ENCODE assay signal across 22 cellular contexts in the genomic region with DNA sequence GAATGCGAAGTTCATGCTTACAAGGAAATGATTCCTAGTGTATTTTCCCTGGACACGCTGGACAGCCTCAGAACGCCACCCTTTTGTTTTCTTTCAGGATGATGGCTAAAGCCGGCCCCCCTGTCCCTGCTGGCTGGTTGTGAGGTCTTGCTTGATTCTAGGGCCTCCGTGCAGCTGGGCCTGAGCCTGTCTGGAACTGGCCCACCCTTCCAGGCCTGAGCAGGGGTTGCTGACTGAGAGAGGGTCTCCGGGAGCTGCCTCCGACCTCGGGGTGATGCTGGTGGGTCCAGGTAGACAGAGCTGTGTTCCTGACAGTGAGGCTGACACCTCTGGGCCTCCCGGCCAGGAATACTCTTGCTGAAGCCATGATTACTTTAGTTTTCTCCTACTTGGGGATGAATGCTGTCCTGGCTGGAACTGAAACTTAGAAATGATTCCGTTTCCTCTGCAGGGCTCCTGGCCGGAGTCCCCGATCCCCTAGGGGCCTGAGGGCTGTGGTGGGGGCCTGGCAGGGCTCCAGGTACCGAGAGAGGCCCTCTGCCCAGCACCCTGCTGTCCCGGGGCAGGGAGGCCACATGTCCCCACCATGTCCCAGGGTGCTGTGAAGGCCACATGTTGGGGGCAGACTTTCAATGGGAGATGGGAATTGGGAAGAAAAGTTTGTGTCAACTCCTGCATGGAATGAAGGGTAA. TPM values are rescaled to one million over a fixed set of nuclear protein-coding genes. Genes with fewer than 3 reads are reported as not detected.
A peak's percentile ranks its signal among the peaks of the same experiment; 100 is the strongest.
DNase-seq lines count a peak whose midpoint lies in the region; ATAC-seq and TF ChIP-seq lines count a peak whose summit lies in the region.
"Had no signal": no experiment of that assay in that cellular context is flagged by ENCODE, and none has a peak within 500 bp of the region (broad histone marks: within the 10 kb centered on the region; RNA-seq: fewer than 3 reads in every experiment).

No MANE protein-coding gene starts in this region.

- no peaks in the 10 kb centered on the region for H3K9me3 ChIP-seq in osteoblast (ENCODE audit: low read depth, low read length)
- H3K9me3 ChIP-seq: colonic mucosa, uterus had no signal

- TF ChIP-seq CTCF in natural killer cell (IDR thresholded peaks at IDR 0.05) = no peak
- TF ChIP-seq CTCF in osteoblast (IDR thresholded peaks at IDR 0.05; ENCODE audit: extremely low read depth, low read depth, low read length) = no peak

- no peaks in the 10 kb centered on the region for H3K27me3 Mint-ChIP-seq in natural killer cell treated with Interleukin-12 subunit alpha and Interleukin-12 subunit beta and Interleukin-15 and Interleukin-18, amount 100 ng/mL, for 72 hours
- H3K27me3 Mint-ChIP-seq in natural killer cell (ENCODE audit: low read depth in 2 of 2) = no peaks in the 10 kb centered on the region
- H3K27me3 Mint-ChIP-seq: activated CD4-positive, alpha-beta T cell treated with anti-CD3 and anti-CD28 coated beads, Interleukin-2, amount 10 ng/mL, durations not matched to agents 7 days and 5 days; activated naive CD8-positive, alpha-beta T cell treated with anti-CD3 and anti-CD28 coated beads, Interleukin-2, amount 50 U/mL, for 24 hours; B cell had no signal

- H3K27me3 ChIP-seq in osteoblast (ENCODE audit: insufficient read depth, low read length) = no peaks in the 10 kb centered on the region
- H3K27me3 ChIP-seq: brain microvascular endothelial cell, colonic mucosa, uterus had no signal

- H3K9me3 Mint-ChIP-seq in natural killer cell treated with Interleukin-12 subunit alpha and Interleukin-12 subunit beta and Interleukin-15 and Interleukin-18, amount 100 ng/mL, for 72 hours = no peaks in the 10 kb centered on the region
- H3K9me3 Mint-ChIP-seq in natural killer cell = no peaks in the 10 kb centered on the region
- H3K9me3 Mint-ChIP-seq: activated CD4-positive, alpha-beta T cell treated with anti-CD3 and anti-CD28 coated beads, Interleukin-2, amount 10 ng/mL, durations not matched to agents 7 days and 5 days; activated naive CD8-positive, alpha-beta T cell treated with anti-CD3 and anti-CD28 coated beads, Interleukin-2, amount 50 U/mL, for 24 hours had no signal

- H4K20me1 ChIP-seq in osteoblast (ENCODE audit: insufficient read depth, low read length) = no peaks in the 10 kb centered on the region

- no peak overlapping the region for H3K4me2 ChIP-seq in osteoblast (ENCODE audit: insufficient read depth, low read length)

- intact Hi-C loops in natural killer cell (cut with micrococcal nuclease) = no loop called here
- intact Hi-C loops in left ventricle myocardium superior (cut with micrococcal nuclease) = no loop called here

- peak; percentile 32 for DNase-seq in natural killer cell treated with Interleukin-12 subunit alpha and Interleukin-12 subunit beta and Interleukin-15 and Interleukin-18, amount 100 ng/mL, for 72 hours (ENCODE audit: low spot score)
- DNase-seq in natural killer cell = no peak
- DNase-seq in left ventricle myocardium superior = peak; percentile 29
- peak; percentile 91 for DNase-seq in osteoblast (ENCODE audit: insufficient read length, low spot score, missing footprints)
- no peak for DNase-seq in T-helper 9 cell
- no peak for DNase-seq in NCI-H2107 treated with DMSO at 0.1 percent for 48 hours (lab: John Stamatoyannopoulos, UW; ENCODE audit: unreplicated experiment)
- DNase-seq in NCI-H2107 (lab: John Stamatoyannopoulos, UW) = no peak
- DNase-seq: activated CD4-positive, alpha-beta T cell treated with anti-CD3 and anti-CD28 coated beads, Interleukin-2, amount 10 ng/mL, durations not matched to agents 7 days and 5 days; activated effector memory CD4-positive, alpha-beta T cell treated with Interleukin-2 at 50 U/mL for 16 hours; activated naive CD8-positive, alpha-beta T cell treated with anti-CD3 and anti-CD28 coated beads, Interleukin-2, amount 50 U/mL, for 24 hours; brain microvascular endothelial cell; colonic mucosa; hippocampal formation; IMR-90; NCI-H1417 treated with DMSO at 0.1 percent for 48 hours; SHP77; stimulated activated CD8-positive, alpha-beta memory T cell treated with anti-CD3 and anti-CD28 coated beads, Interleukin-4, amount 100 ng/mL, for 48 hours; substantia nigra; uterus had no signal

- no peaks in the 10 kb centered on the region for H3K4me1 ChIP-seq in osteoblast (ENCODE audit: insufficient read depth, low read length)
- H3K4me1 ChIP-seq: colonic mucosa, uterus had no signal

- H3K4me1 Mint-ChIP-seq in natural killer cell treated with Interleukin-12 subunit alpha and Interleukin-12 subunit beta and Interleukin-15 and Interleukin-18, amount 100 ng/mL, for 72 hours (ENCODE audit: low read depth in 2 of 2) = no peaks in the 10 kb centered on the region
- no peaks in the 10 kb centered on the region for H3K4me1 Mint-ChIP-seq in natural killer cell
- H3K4me1 Mint-ChIP-seq: activated CD4-positive, alpha-beta T cell treated with anti-CD3 and anti-CD28 coated beads, Interleukin-2, amount 10 ng/mL, durations not matched to agents 7 days and 5 days; activated naive CD8-positive, alpha-beta T cell treated with anti-CD3 and anti-CD28 coated beads, Interleukin-2, amount 50 U/mL, for 24 hours; B cell had no signal

- H3K36me3 ChIP-seq in osteoblast (ENCODE audit: insufficient read depth, low read length) = no peaks in the 10 kb centered on the region
- H3K36me3 ChIP-seq: brain microvascular endothelial cell, colonic mucosa, uterus had no signal

- H3K79me2 ChIP-seq in osteoblast (ENCODE audit: insufficient read depth, low read length) = no peaks in the 10 kb centered on the region

- no peak overlapping the region for H3K27ac Mint-ChIP-seq in natural killer cell treated with Interleukin-12 subunit alpha and Interleukin-12 subunit beta and Interleukin-15 and Interleukin-18, amount 100 ng/mL, for 72 hours
- no peak overlapping the region for H3K27ac Mint-ChIP-seq in natural killer cell
- H3K27ac Mint-ChIP-seq: activated CD4-positive, alpha-beta T cell treated with anti-CD3 and anti-CD28 coated beads, Interleukin-2, amount 10 ng/mL, durations not matched to agents 7 days and 5 days; activated naive CD8-positive, alpha-beta T cell treated with anti-CD3 and anti-CD28 coated beads, Interleukin-2, amount 50 U/mL, for 24 hours; B cell had no signal

- H3K4me3 Mint-ChIP-seq in natural killer cell treated with Interleukin-12 subunit alpha and Interleukin-12 subunit beta and Interleukin-15 and Interleukin-18, amount 100 ng/mL, for 72 hours = no peak overlapping the region
- H3K4me3 Mint-ChIP-seq in natural killer cell = no peak overlapping the region
- H3K4me3 Mint-ChIP-seq: activated CD4-positive, alpha-beta T cell treated with anti-CD3 and anti-CD28 coated beads, Interleukin-2, amount 10 ng/mL, durations not matched to agents 7 days and 5 days; activated naive CD8-positive, alpha-beta T cell treated with anti-CD3 and anti-CD28 coated beads, Interleukin-2, amount 50 U/mL, for 24 hours; B cell had no signal

- H3K27ac ChIP-seq in osteoblast (ENCODE audit: low read depth, low read length) = no peak overlapping the region
- H3K27ac ChIP-seq: brain microvascular endothelial cell, colonic mucosa, uterus had no signal

- no peak overlapping the region for H3K4me3 ChIP-seq in osteoblast (ENCODE audit: insufficient read depth, low read length)
- H3K4me3 ChIP-seq: colonic mucosa, lung, uterus had no signal

- H2AFZ ChIP-seq in osteoblast (ENCODE audit: low read length) = peak overlapping the region; percentile 76

- no peaks in the 10 kb centered on the region for H3K36me3 Mint-ChIP-seq in natural killer cell treated with Interleukin-12 subunit alpha and Interleukin-12 subunit beta and Interleukin-15 and Interleukin-18, amount 100 ng/mL, for 72 hours
- no peaks in the 10 kb centered on the region for H3K36me3 Mint-ChIP-seq in natural killer cell

- ATAC-seq in natural killer cell treated with Interleukin-12 subunit alpha and Interleukin-12 subunit beta and Interleukin-15 and Interleukin-18, amount 100 ng/mL, for 72 hours = no peak
- ATAC-seq in natural killer cell (no peak), left ventricle myocardium superior (peak; percentile 23), GM18868 (IDR thresholded peaks at IDR 0.05; ENCODE audit: unreplicated experiment) (no peak)
- ATAC-seq: activated naive CD8-positive, alpha-beta T cell treated with anti-CD3 and anti-CD28 coated beads, Interleukin-2, amount 50 U/mL, for 24 hours had no signal

RNA-seq across cellular contexts. Expression of a gene that starts 38.0 kb away (rescaled TPM):
- total RNA-seq in natural killer cell treated with Interleukin-12 subunit alpha and Interleukin-12 subunit beta and Interleukin-15 and Interleukin-18, amount 100 ng/mL, for 72 hours = 1 to 10 TPM; 4.0 to 7.5 TPM
- total RNA-seq in natural killer cell (1 to 10 TPM; 8.0 to 9.3 (median 8.8) TPM), left ventricle myocardium superior (5.3 TPM), osteoblast (12.4 and 13.4 TPM in 2 replicates)

RNA-seq across cellular contexts. Expression of a gene that starts 38.3 kb away (rescaled TPM):
- total RNA-seq in natural killer cell treated with Interleukin-12 subunit alpha and Interleukin-12 subunit beta and Interleukin-15 and Interleukin-18, amount 100 ng/mL, for 72 hours = 100 to 1,000 TPM; 139 to 161 TPM
- total RNA-seq in natural killer cell (10 to 100 TPM; 89.2 to 98.9 (median 91.9) TPM), left ventricle myocardium superior (98.1 TPM), osteoblast (77.8 and 95.2 TPM in 2 replicates)

RNA-seq across cellular contexts. Expression of a gene that starts 59.0 kb away (rescaled TPM):
- total RNA-seq in natural killer cell treated with Interleukin-12 subunit alpha and Interleukin-12 subunit beta and Interleukin-15 and Interleukin-18, amount 100 ng/mL, for 72 hours = 10 to 100 TPM; 10.7 to 18.9 TPM
- total RNA-seq in natural killer cell = 10 to 100 TPM in 1 of 3 donors, 1 to 10 TPM in 2; 8.1 to 11.1 (median 9.8) TPM
- 13.7 TPM for total RNA-seq in left ventricle myocardium superior
- total RNA-seq in osteoblast = 33.9 and 34.7 TPM in 2 replicates

Comparison
In these comparisons a context has a peak if more than half of its experiments do, and no peak if none do; other contexts are left out.
1. DNase-seq: peak in natural killer cell treated with Interleukin-12 subunit alpha and Interleukin-12 subunit beta and Interleukin-15 and Interleukin-18, amount 100 ng/mL, for 72 hours (single experiment), left ventricle myocardium superior (single experiment) and osteoblast (single experiment); none in natural killer cell (single experiment), T-helper 9 cell (single experiment), NCI-H2107 treated with DMSO at 0.1 percent for 48 hours (single experiment) and NCI-H2107 (single experiment).